17 cellular contexts compared by ENCODE assay signal in the genomic region with DNA sequence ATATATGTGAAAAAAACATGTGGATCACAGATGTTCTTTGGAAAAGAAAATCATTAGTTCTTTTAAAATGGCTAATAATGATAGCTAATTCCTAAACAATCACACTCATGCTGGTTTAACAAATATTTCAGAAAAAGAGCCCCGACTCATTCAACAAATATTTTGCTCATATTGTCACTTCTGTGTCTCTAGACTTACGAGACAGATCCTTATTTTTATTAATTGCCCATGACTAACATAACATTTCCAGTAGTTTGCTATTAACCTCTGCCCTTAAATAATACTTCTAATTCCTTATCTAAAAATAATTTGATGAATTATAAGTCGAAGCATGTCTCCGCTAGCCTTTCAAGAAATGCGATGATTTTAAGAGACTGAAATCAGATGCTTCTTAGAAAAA.
DNase-seq lines count a peak whose midpoint lies in the region; ATAC-seq and TF ChIP-seq lines count a peak whose summit lies in the region.
"Had no signal": no experiment of that assay in that cellular context is flagged by ENCODE, and none has a peak within 500 bp of the region (broad histone marks: within the 10 kb centered on the region; RNA-seq: fewer than 3 reads in every experiment).

No MANE protein-coding gene starts in this region.

- peak overlapping the region; percentile 57 for H3K27ac Mint-ChIP-seq in activated T-cell treated with anti-CD3 and anti-CD28 coated beads, Interleukin-2, amount 50 U/mL, for 24 hours
- no peak overlapping the region for H3K27ac Mint-ChIP-seq in osteocyte (ENCODE audit: unreplicated experiment)
- H3K27ac Mint-ChIP-seq in natural killer cell treated with Interleukin-12 subunit alpha and Interleukin-12 subunit beta and Interleukin-15 and Interleukin-18, amount 100 ng/mL, for 72 hours = no peak overlapping the region
- H3K27ac Mint-ChIP-seq: CD4-positive, alpha-beta memory T cell had no signal

- H3K27me3 Mint-ChIP-seq in activated T-cell treated with anti-CD3 and anti-CD28 coated beads, Interleukin-2, amount 50 U/mL, for 24 hours = no peaks in the 10 kb centered on the region
- no peaks in the 10 kb centered on the region for H3K27me3 Mint-ChIP-seq in activated T-cell treated with anti-CD3 and anti-CD28 coated beads, Interleukin-2, amount 50 U/mL, for 4 hours (ENCODE audit: low read depth)
- H3K27me3 Mint-ChIP-seq in osteocyte (ENCODE audit: unreplicated experiment) = no peaks in the 10 kb centered on the region
- H3K27me3 Mint-ChIP-seq in natural killer cell treated with Interleukin-12 subunit alpha and Interleukin-12 subunit beta and Interleukin-15 and Interleukin-18, amount 100 ng/mL, for 72 hours = no peaks in the 10 kb centered on the region
- H3K27me3 Mint-ChIP-seq: CD4-positive, alpha-beta memory T cell had no signal

- no peak for TF ChIP-seq CTCF in fibroblast of lung (conservative IDR thresholded peaks at IDR 0.05 in 1 of 2, IDR thresholded peaks at IDR 0.05 in 1 of 2; ENCODE audit: low read depth in 1 of 2, low read length in 2 of 2)
- TF ChIP-seq CTCF in osteocyte (IDR thresholded peaks at IDR 0.05) = no peak
- TF ChIP-seq CTCF in uterus (IDR thresholded peaks at IDR 0.05) = no peak

- H2AFZ ChIP-seq in fibroblast of lung (ENCODE audit: low read length) = no peak overlapping the region

- ATAC-seq in activated T-cell treated with anti-CD3 and anti-CD28 coated beads, Interleukin-2, amount 50 U/mL, for 4 hours = no peak
- ATAC-seq in natural killer cell treated with Interleukin-12 subunit alpha and Interleukin-12 subunit beta and Interleukin-15 and Interleukin-18, amount 100 ng/mL, for 72 hours = no peak
- ATAC-seq: Right ventricle myocardium inferior had no signal

- intact Hi-C loops in uterus (cut with DNase I; ENCODE audit: low total_unique reads) = no loop called here

- H3K4me3 ChIP-seq in fibroblast of lung (replicated peaks in 1 of 4; ENCODE audit: control extremely low read depth in 1 of 4, insufficient read depth in 1 of 4, low read depth in 3 of 4, low read length in 4 of 4) (no peak overlapping the region), uterus (no peak overlapping the region)

- H3K4me1 Mint-ChIP-seq in activated T-cell treated with anti-CD3 and anti-CD28 coated beads, Interleukin-2, amount 50 U/mL, for 24 hours (ENCODE audit: low read depth) = peaks cover 63% of the 10 kb centered on the region
- peaks cover 17% of the 10 kb centered on the region for H3K4me1 Mint-ChIP-seq in activated T-cell treated with anti-CD3 and anti-CD28 coated beads, Interleukin-2, amount 50 U/mL, for 4 hours (ENCODE audit: low read depth)
- peaks cover 20% of the 10 kb centered on the region for H3K4me1 Mint-ChIP-seq in osteocyte (ENCODE audit: unreplicated experiment)
- peaks cover 21 to 24% of the 10 kb centered on the region in 2 donors for H3K4me1 Mint-ChIP-seq in natural killer cell treated with Interleukin-12 subunit alpha and Interleukin-12 subunit beta and Interleukin-15 and Interleukin-18, amount 100 ng/mL, for 72 hours (ENCODE audit: low read depth in 2 of 2)

- no peaks in the 10 kb centered on the region for H3K9me3 ChIP-seq in fibroblast of lung (ENCODE audit: control insufficient read depth, insufficient read depth, low read depth, low read length)
- no peaks in the 10 kb centered on the region for H3K9me3 ChIP-seq in uterus
- H3K9me3 ChIP-seq: BE2C had no signal

- no peak overlapping the region for H3K27ac ChIP-seq in fibroblast of lung (ENCODE audit: insufficient read depth, low read length)
- no peak overlapping the region for H3K27ac ChIP-seq in uterus

- no peaks in the 10 kb centered on the region for H4K20me1 ChIP-seq in fibroblast of lung (ENCODE audit: control insufficient read depth, extremely low read depth, insufficient read depth, low read length)

- no peaks in the 10 kb centered on the region for H3K9me3 Mint-ChIP-seq in activated T-cell treated with anti-CD3 and anti-CD28 coated beads, Interleukin-2, amount 50 U/mL, for 24 hours
- H3K9me3 Mint-ChIP-seq in activated T-cell treated with anti-CD3 and anti-CD28 coated beads, Interleukin-2, amount 50 U/mL, for 4 hours = no peaks in the 10 kb centered on the region
- no peaks in the 10 kb centered on the region for H3K9me3 Mint-ChIP-seq in osteocyte (ENCODE audit: unreplicated experiment)
- no peaks in the 10 kb centered on the region for H3K9me3 Mint-ChIP-seq in natural killer cell treated with Interleukin-12 subunit alpha and Interleukin-12 subunit beta and Interleukin-15 and Interleukin-18, amount 100 ng/mL, for 72 hours
- H3K9me3 Mint-ChIP-seq: CD4-positive, alpha-beta memory T cell had no signal

- H3K27me3 ChIP-seq in fibroblast of lung (ENCODE audit: control insufficient read depth, insufficient read depth, low read length) = no peaks in the 10 kb centered on the region
- H3K27me3 ChIP-seq in uterus = no peaks in the 10 kb centered on the region
- H3K27me3 ChIP-seq: BE2C had no signal

- DNase-seq in activated T-cell treated with anti-CD3 and anti-CD28 coated beads, Interleukin-2, amount 50 U/mL, for 24 hours = no peak
- no peak for DNase-seq in activated T-cell treated with anti-CD3 and anti-CD28 coated beads, Interleukin-2, amount 50 U/mL, for 4 hours
- DNase-seq in NCI-H69 (lab: John Stamatoyannopoulos, UW) (peak; percentile 56), fibroblast of lung (ENCODE audit: low read depth in 2 of 2) (peak; percentile 17 to 63), osteocyte (ENCODE audit: extremely low spot score, unreplicated experiment) (no peak), uterus (no peak), UCSD-AML1 (lab: John Stamatoyannopoulos, UW; ENCODE audit: unreplicated experiment) (no peak)
- DNase-seq in natural killer cell treated with Interleukin-12 subunit alpha and Interleukin-12 subunit beta and Interleukin-15 and Interleukin-18, amount 100 ng/mL, for 72 hours (ENCODE audit: low spot score) = no peak
- DNase-seq: BE2C; CD4-positive, alpha-beta memory T cell; H7; MM.1S; NCI-H1105; NCI-H2081; NCI-H446 treated with DMSO at 0.1 percent for 48 hours; NK-92 treated with Interleukin-12 subunit alpha and Interleukin-12 subunit beta, amount 100 ng/mL, for 24 hours had no signal

- H3K9ac ChIP-seq in fibroblast of lung (ENCODE audit: insufficient read depth, low read length) = no peak overlapping the region

- no peak for TF ChIP-seq POLR2A in uterus (IDR thresholded peaks at IDR 0.05)

- H3K79me2 ChIP-seq in fibroblast of lung (ENCODE audit: control insufficient read depth, insufficient read depth, low read length) = no peaks in the 10 kb centered on the region

- H3K36me3 ChIP-seq in fibroblast of lung (ENCODE audit: control insufficient read depth, insufficient read depth, low read length) (no peaks in the 10 kb centered on the region), uterus (no peaks in the 10 kb centered on the region)
- H3K36me3 ChIP-seq: BE2C had no signal

- no peak overlapping the region for H3K4me2 ChIP-seq in fibroblast of lung (ENCODE audit: extremely low read depth, insufficient read depth, low read length)

- H3K36me3 Mint-ChIP-seq in activated T-cell treated with anti-CD3 and anti-CD28 coated beads, Interleukin-2, amount 50 U/mL, for 24 hours (ENCODE audit: low read depth) = peaks cover 98% of the 10 kb centered on the region
- peaks cover 33% of the 10 kb centered on the region for H3K36me3 Mint-ChIP-seq in activated T-cell treated with anti-CD3 and anti-CD28 coated beads, Interleukin-2, amount 50 U/mL, for 4 hours (ENCODE audit: insufficient read depth)
- H3K36me3 Mint-ChIP-seq in osteocyte (ENCODE audit: unreplicated experiment) = peaks cover 3% of the 10 kb centered on the region
- peaks cover 24% of the 10 kb centered on the region for H3K36me3 Mint-ChIP-seq in natural killer cell treated with Interleukin-12 subunit alpha and Interleukin-12 subunit beta and Interleukin-15 and Interleukin-18, amount 100 ng/mL, for 72 hours

- H3K4me1 ChIP-seq in fibroblast of lung (ENCODE audit: control insufficient read depth, extremely low read depth, insufficient read depth, low read length) = no peaks in the 10 kb centered on the region
- H3K4me1 ChIP-seq in uterus = no peaks in the 10 kb centered on the region

- H3K4me3 Mint-ChIP-seq in activated T-cell treated with anti-CD3 and anti-CD28 coated beads, Interleukin-2, amount 50 U/mL, for 24 hours = no peak overlapping the region
- no peak overlapping the region for H3K4me3 Mint-ChIP-seq in activated T-cell treated with anti-CD3 and anti-CD28 coated beads, Interleukin-2, amount 50 U/mL, for 4 hours
- H3K4me3 Mint-ChIP-seq in osteocyte (ENCODE audit: unreplicated experiment) = peak overlapping the region; percentile 14
- H3K4me3 Mint-ChIP-seq in natural killer cell treated with Interleukin-12 subunit alpha and Interleukin-12 subunit beta and Interleukin-15 and Interleukin-18, amount 100 ng/mL, for 72 hours = no peak overlapping the region
- H3K4me3 Mint-ChIP-seq: CD4-positive, alpha-beta memory T cell had no signal

Comparison
In these comparisons a context has a peak if more than half of its experiments do, and no peak if none do; other contexts are left out.
1. DNase-seq: peak in NCI-H69 (single experiment) and fibroblast of lung (2 of 2); none in activated T-cell treated with anti-CD3 and anti-CD28 coated beads, Interleukin-2, amount 50 U/mL, for 24 hours (single experiment), activated T-cell treated with anti-CD3 and anti-CD28 coated beads, Interleukin-2, amount 50 U/mL, for 4 hours (single experiment), osteocyte (single experiment), uterus (0 of 2), UCSD-AML1 (single experiment) and natural killer cell treated with Interleukin-12 subunit alpha and Interleukin-12 subunit beta and Interleukin-15 and Interleukin-18, amount 100 ng/mL, for 72 hours (single experiment).